25 cellular contexts compared by ENCODE assay signal in genomic region chr1:83827731-83828130, GRCh38.
"Had no signal": no experiment of that assay in that cellular context is flagged by ENCODE, and none has a peak within 500 bp of the region (broad histone marks: within the 10 kb centered on the region; RNA-seq: fewer than 3 reads in every experiment).

No MANE protein-coding gene starts in this region.

- DNase-seq: activated B cell treated with CpG ODN at 0.5 μM for 24 hours; activated CD4-positive, alpha-beta T cell treated with anti-CD3 and anti-CD28 coated beads, Interleukin-2, amount 50 U/mL, for 1 hour; activated CD8-positive, alpha-beta T cell treated with anti-CD3 and anti-CD28 coated beads for 36 hours; activated naive CD4-positive, alpha-beta T cell; activated T-cell treated with anti-CD3 and anti-CD28 coated beads, Interleukin-2, amount 50 U/mL, for 72 hours; anterior cingulate cortex; body of pancreas; cerebellar nuclear complex; colonic mucosa; effector CD8-positive, alpha-beta T cell; islet precursor cell; midbrain; naive thymus-derived CD4-positive, alpha-beta T cell; occipital lobe; psoas muscle; stimulated activated CD4-positive, alpha-beta T cell treated with anti-CD3 and anti-CD28 coated beads, Interleukin-15, amount 100 ng/mL, for 24 hours; stimulated activated CD4-positive, alpha-beta T cell treated with anti-CD3 and anti-CD28 coated beads, Interleukin-2, amount 100 ng/mL, for 24 hours; stimulated activated naive B cell treated with anti-CD40 and anti-IgM and Interleukin-4, amounts not matched to agents 10 μg/mL and 1 μg/mL and 100 μg/mL, for 72 hours; stomach; T-helper 2 cell; tibial artery had no signal

- H3K27me3 Mint-ChIP-seq: activated B cell treated with CpG ODN at 0.5 μM for 24 hours; activated CD8-positive, alpha-beta T cell treated with anti-CD3 and anti-CD28 coated beads for 36 hours had no signal

- H3K4me3 Mint-ChIP-seq: activated B cell treated with CpG ODN at 0.5 μM for 24 hours; activated CD8-positive, alpha-beta T cell treated with anti-CD3 and anti-CD28 coated beads for 36 hours; activated T-cell treated with anti-CD3 and anti-CD28 coated beads, Interleukin-2, amount 50 U/mL, for 72 hours; naive thymus-derived CD4-positive, alpha-beta T cell; neural crest cell; stimulated activated naive B cell treated with anti-CD40 and anti-IgM and Interleukin-4, amounts not matched to agents 10 μg/mL and 1 μg/mL and 100 μg/mL, for 72 hours had no signal

- H3K4me1 Mint-ChIP-seq: activated B cell treated with CpG ODN at 0.5 μM for 24 hours; naive thymus-derived CD4-positive, alpha-beta T cell; stimulated activated naive B cell treated with anti-CD40 and anti-IgM and Interleukin-4, amounts not matched to agents 10 μg/mL and 1 μg/mL and 100 μg/mL, for 72 hours had no signal

- H3K27me3 ChIP-seq: body of pancreas, colonic mucosa, stomach, tibial artery had no signal

- H3K9me3 Mint-ChIP-seq: activated B cell treated with CpG ODN at 0.5 μM for 24 hours had no signal

- H3K4me1 ChIP-seq: body of pancreas, colonic mucosa, psoas muscle, tibial artery had no signal

- H3K36me3 ChIP-seq: colonic mucosa, stomach, tibial artery had no signal

- H3K4me3 ChIP-seq: body of pancreas, colonic mucosa, psoas muscle, stomach, tibial artery had no signal

- H3K27ac ChIP-seq: body of pancreas, colonic mucosa, epithelial cell of prostate, parathyroid adenoma, psoas muscle, stomach, tibial artery had no signal

- H3K36me3 Mint-ChIP-seq: activated naive CD4-positive, alpha-beta T cell treated with anti-CD3 and anti-CD28 coated beads, Interleukin-2, amount 50 U/mL, for 72 hours; stimulated activated naive B cell treated with anti-CD40 and anti-IgM and Interleukin-4, amounts not matched to agents 10 μg/mL and 1 μg/mL and 100 μg/mL, for 72 hours had no signal

- H3K9me3 ChIP-seq: body of pancreas, colonic mucosa, psoas muscle, stomach, tibial artery had no signal

- H3K27ac Mint-ChIP-seq: activated B cell treated with CpG ODN at 0.5 μM for 24 hours; activated CD8-positive, alpha-beta T cell treated with anti-CD3 and anti-CD28 coated beads for 36 hours; activated naive CD4-positive, alpha-beta T cell treated with anti-CD3 and anti-CD28 coated beads, Interleukin-2, amount 50 U/mL, for 72 hours; activated T-cell treated with anti-CD3 and anti-CD28 coated beads, Interleukin-2, amount 50 U/mL, for 72 hours; naive thymus-derived CD4-positive, alpha-beta T cell; stimulated activated naive B cell treated with anti-CD40 and anti-IgM and Interleukin-4, amounts not matched to agents 10 μg/mL and 1 μg/mL and 100 μg/mL, for 72 hours had no signal

- ATAC-seq: activated CD8-positive, alpha-beta T cell treated with anti-CD3 and anti-CD28 coated beads for 36 hours; activated naive CD4-positive, alpha-beta T cell treated with anti-CD3 and anti-CD28 coated beads, Interleukin-2, amount 50 U/mL, for 72 hours; activated T-cell treated with anti-CD3 and anti-CD28 coated beads, Interleukin-2, amount 50 U/mL, for 72 hours; body of pancreas; naive thymus-derived CD4-positive, alpha-beta T cell; psoas muscle; stimulated activated naive B cell treated with anti-CD40 and anti-IgM and Interleukin-4, amounts not matched to agents 10 μg/mL and 1 μg/mL and 100 μg/mL, for 72 hours had no signal
